ENCODE assay signal across 21 cellular contexts in the genomic region with DNA sequence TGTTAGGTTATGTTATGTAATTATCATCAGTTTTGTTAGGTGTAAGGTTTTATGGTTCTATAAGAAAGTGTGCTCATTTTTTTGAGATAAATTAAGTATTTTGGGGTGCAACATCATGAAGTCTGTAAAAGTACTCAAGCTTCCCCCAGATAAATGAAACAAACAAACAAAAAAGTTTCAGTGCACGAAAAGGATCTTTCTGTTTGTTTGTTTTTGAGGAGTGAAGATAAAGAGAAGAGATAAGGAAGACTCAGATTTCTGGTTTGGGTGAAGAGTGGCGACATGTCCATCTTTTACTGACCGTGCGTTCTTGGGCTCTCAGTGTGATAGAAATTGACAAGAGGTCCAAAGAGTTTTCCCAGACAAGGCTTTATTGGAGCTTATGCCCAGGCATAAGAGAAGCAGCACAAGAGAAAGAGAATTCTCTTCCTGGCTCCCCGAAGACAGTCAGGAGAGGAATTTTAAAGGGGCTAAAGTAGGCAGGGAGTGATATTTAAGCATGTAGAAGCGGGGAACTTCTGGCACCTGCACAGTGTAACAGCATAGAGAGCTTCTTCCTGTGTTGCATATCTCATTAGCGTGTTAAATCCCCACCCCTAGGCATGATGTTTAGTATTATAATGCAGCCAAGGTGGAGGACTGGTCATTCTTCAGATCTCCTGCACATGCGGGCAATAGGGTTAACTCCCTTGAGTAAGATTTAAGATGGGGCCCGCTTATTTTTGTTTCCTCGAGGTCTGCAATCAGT.
DNase-seq lines count a peak whose midpoint lies in the region; ATAC-seq and TF ChIP-seq lines count a peak whose summit lies in the region.
"Had no signal": no experiment of that assay in that cellular context is flagged by ENCODE, and none has a peak within 500 bp of the region (broad histone marks: within the 10 kb centered on the region; RNA-seq: fewer than 3 reads in every experiment).

No MANE protein-coding gene starts in this region.

- no peaks in the 10 kb centered on the region for H3K27me3 ChIP-seq in mesendoderm (ENCODE audit: insufficient read depth, low read length, poor library complexity)
- H3K27me3 ChIP-seq: BLaER1 had no signal

- no peaks in the 10 kb centered on the region for H3K27me3 Mint-ChIP-seq in activated B cell treated with CpG ODN at 0.5 μM for 24 hours
- no peaks in the 10 kb centered on the region for H3K27me3 Mint-ChIP-seq in natural killer cell (ENCODE audit: low read depth in 2 of 2)
- no peaks in the 10 kb centered on the region for H3K27me3 Mint-ChIP-seq in stimulated activated naive B cell treated with anti-CD40 and anti-IgM and Interleukin-4, amounts not matched to agents 10 μg/mL and 1 μg/mL and 100 μg/mL, for 72 hours

- H3K4me3 ChIP-seq in HEK293 (ENCODE audit: low read depth, low read length) (no peak overlapping the region), mesendoderm (ENCODE audit: low read length) (no peak overlapping the region)
- H3K4me3 ChIP-seq: BLaER1, K562 had no signal

- no peak overlapping the region for H3K23ac ChIP-seq in mesendoderm (ENCODE audit: low read length)

- no peak overlapping the region for H3K56ac ChIP-seq in mesendoderm (ENCODE audit: low read length)

- H2AK5ac ChIP-seq in mesendoderm (ENCODE audit: low read length), result no peak overlapping the region

- H3K36me3 ChIP-seq in HEK293 (ENCODE audit: control insufficient read depth in 2 of 2, insufficient read depth in 1 of 2, low read length in 2 of 2) (no peaks in the 10 kb centered on the region), mesendoderm (ENCODE audit: control insufficient read depth, insufficient read depth, low read length) (no peaks in the 10 kb centered on the region)

- no peak overlapping the region for H3K18ac ChIP-seq in mesendoderm (ENCODE audit: low read length)

- H3K4me1 ChIP-seq in HEK293 (ENCODE audit: control insufficient read depth, insufficient read depth, low read length) (peaks cover 12% of the 10 kb centered on the region), mesendoderm (ENCODE audit: control insufficient read depth, low read depth, low read length) (peaks cover 3% of the 10 kb centered on the region)

- peaks cover 70% of the 10 kb centered on the region for H3K36me3 Mint-ChIP-seq in activated B cell treated with CpG ODN at 0.5 μM for 24 hours (ENCODE audit: low read depth)
- peaks cover 2% of the 10 kb centered on the region for H3K36me3 Mint-ChIP-seq in natural killer cell
- H3K36me3 Mint-ChIP-seq in stimulated activated naive B cell treated with anti-CD40 and anti-IgM and Interleukin-4, amounts not matched to agents 10 μg/mL and 1 μg/mL and 100 μg/mL, for 72 hours, result peaks cover 41 to 51% of the 10 kb centered on the region in 2 donors
- H3K36me3 Mint-ChIP-seq: CD4-positive, CD25-positive, alpha-beta regulatory T cell had no signal

- no peak overlapping the region for H3K4ac ChIP-seq in mesendoderm (ENCODE audit: low read depth, low read length)

- CTCF ChIA-PET in HEK293 (lab: Yijun Ruan, JAX) (interaction anchor here (0.6 to 1.6 kb wide), 2 partner anchors 24 to 106 kb away, joined by 3 to 5 read pairs; no protein-coding TSS in a partner anchor), activated B cell treated with CpG ODN at 0.5 μM for 24 hours (lab: Charles Lee) (no interaction called here)

- H2BK15ac ChIP-seq in mesendoderm (replicated peaks; ENCODE audit: low read depth), result no peak overlapping the region

- no peak overlapping the region for H4K5ac ChIP-seq in mesendoderm (ENCODE audit: low read length)

- H3K4me1 Mint-ChIP-seq in activated B cell treated with CpG ODN at 0.5 μM for 24 hours (peaks cover 88% of the 10 kb centered on the region), natural killer cell (peaks cover 50 to 71% of the 10 kb centered on the region in 2 donors)
- peaks cover 61 to 91% of the 10 kb centered on the region in 2 donors for H3K4me1 Mint-ChIP-seq in stimulated activated naive B cell treated with anti-CD40 and anti-IgM and Interleukin-4, amounts not matched to agents 10 μg/mL and 1 μg/mL and 100 μg/mL, for 72 hours
- H3K4me1 Mint-ChIP-seq: CD4-positive, CD25-positive, alpha-beta regulatory T cell had no signal

- H3K27ac ChIP-seq in HEK293 (ENCODE audit: extremely low read depth, low read depth, low read length), result no peak overlapping the region
- no peak overlapping the region for H3K27ac ChIP-seq in mesendoderm (ENCODE audit: low read depth, low read length)
- H3K27ac ChIP-seq: BLaER1 had no signal

- H3K9me3 Mint-ChIP-seq in activated B cell treated with CpG ODN at 0.5 μM for 24 hours (no peaks in the 10 kb centered on the region), natural killer cell (no peaks in the 10 kb centered on the region)
- H3K9me3 Mint-ChIP-seq in stimulated activated naive B cell treated with anti-CD40 and anti-IgM and Interleukin-4, amounts not matched to agents 10 μg/mL and 1 μg/mL and 100 μg/mL, for 72 hours, result peaks cover 0 to 4% of the 10 kb centered on the region in 2 donors

- DNase-seq in activated B cell treated with CpG ODN at 0.5 μM for 24 hours (no peak), natural killer cell (no peak), mesendoderm (no peak), cerebellum (ENCODE audit: low spot score) (no peak)
- DNase-seq in stimulated activated naive B cell treated with anti-CD40 and anti-IgM and Interleukin-4, amounts not matched to agents 10 μg/mL and 1 μg/mL and 100 μg/mL, for 72 hours, result no peak
- DNase-seq: CD4-positive, CD25-positive, alpha-beta regulatory T cell; COR-L47; MV-4-11; NCI-H1105 treated with DMSO at 0.1 percent for 48 hours; NCI-H146; NCI-H1930; NCI-H2107; NCI-H524; NCI-H774; SHP77 treated with DMSO at 0.1 percent for 48 hours had no signal

- no peak overlapping the region for H3K9ac ChIP-seq in mesendoderm (ENCODE audit: low read length)
- H3K9ac ChIP-seq: BLaER1 had no signal

- no peaks in the 10 kb centered on the region for H3K79me1 ChIP-seq in mesendoderm (ENCODE audit: low read length)

- H3K4me3 Mint-ChIP-seq in activated B cell treated with CpG ODN at 0.5 μM for 24 hours, result peak overlapping the region; percentile 24
- H3K4me3 Mint-ChIP-seq in natural killer cell, result peak overlapping the region; percentile 78
- no peak overlapping the region for H3K4me3 Mint-ChIP-seq in stimulated activated naive B cell treated with anti-CD40 and anti-IgM and Interleukin-4, amounts not matched to agents 10 μg/mL and 1 μg/mL and 100 μg/mL, for 72 hours
- H3K4me3 Mint-ChIP-seq: CD4-positive, CD25-positive, alpha-beta regulatory T cell had no signal

- no peak overlapping the region for H2BK120ac ChIP-seq in mesendoderm (ENCODE audit: low read depth, low read length)

- H3K9me3 ChIP-seq in HEK293 (ENCODE audit: control insufficient read depth, insufficient read depth, low read depth, low read length), result no peaks in the 10 kb centered on the region

- no peak overlapping the region for H3K4me2 ChIP-seq in mesendoderm (ENCODE audit: low read length)
- H3K4me2 ChIP-seq: BLaER1 had no signal

- intact Hi-C loops in activated B cell treated with CpG ODN at 0.5 μM for 24 hours (cut with micrococcal nuclease), result loop anchor here (1.0 kb wide), 1 partner anchor 8 kb away; no protein-coding TSS in a partner anchor
- intact Hi-C loops in natural killer cell (cut with micrococcal nuclease), result loop anchor here (1.0 kb wide), 1 partner anchor 9 kb away; no protein-coding TSS in a partner anchor

- WGBS in mesendoderm (ENCODE audit: extremely low coverage, insufficient coverage, low lambda C conversion rate), result no CpG with 5 or more reads among the region's 10 CpGs

- H3K27ac Mint-ChIP-seq in activated B cell treated with CpG ODN at 0.5 μM for 24 hours (peak overlapping the region; percentile 62), natural killer cell (peak overlapping the region; percentile 84 to 94)
- H3K27ac Mint-ChIP-seq in stimulated activated naive B cell treated with anti-CD40 and anti-IgM and Interleukin-4, amounts not matched to agents 10 μg/mL and 1 μg/mL and 100 μg/mL, for 72 hours, result peak overlapping the region; percentile 76
- H3K27ac Mint-ChIP-seq: CD4-positive, CD25-positive, alpha-beta regulatory T cell had no signal

- H3K79me2 ChIP-seq in mesendoderm (ENCODE audit: control insufficient read depth, insufficient read depth, low read length), result no peaks in the 10 kb centered on the region

- TF ChIP-seq CTCF in HEK293 (tag by site-specific recombination; IDR thresholded peaks at IDR 0.05) (no peak), activated B cell treated with CpG ODN at 0.5 μM for 24 hours (IDR thresholded peaks at IDR 0.05) (no peak), natural killer cell (IDR thresholded peaks at IDR 0.05) (no peak)

- no peak overlapping the region for H2BK5ac ChIP-seq in mesendoderm (ENCODE audit: low read length)

- ATAC-seq in activated B cell treated with CpG ODN at 0.5 μM for 24 hours (ENCODE audit: low read depth) (no peak), natural killer cell (peak; percentile 76 to 85 (median 78)), GM21619 (IDR thresholded peaks at IDR 0.05; ENCODE audit: unreplicated experiment) (no peak)
- no peak for ATAC-seq in stimulated activated naive B cell treated with anti-CD40 and anti-IgM and Interleukin-4, amounts not matched to agents 10 μg/mL and 1 μg/mL and 100 μg/mL, for 72 hours (replicated peaks)
- ATAC-seq: HepG2, K562, Panc1 had no signal

- no peak overlapping the region for H4K8ac ChIP-seq in mesendoderm (ENCODE audit: low read depth, low read length)

- POLR2A ChIA-PET in HEK293 (lab: Yijun Ruan, JAX), result no interaction called here
- POLR2A ChIA-PET in activated B cell treated with CpG ODN at 0.5 μM for 24 hours (lab: Charles Lee), result interaction anchor here (1.0 kb wide), 1 partner anchor 9 kb away, joined by 3 read pairs; no protein-coding TSS in a partner anchor

TF ChIP-seq in HEK293, 187 proteins besides CTCF, POLR2A, EP300 and RAD21 (continues in another document):
- TF ChIP-seq ZNF426 (tag by site-specific recombination; IDR thresholded peaks at IDR 0.05), result no peak
- no peak for TF ChIP-seq ZNF558 (tag by site-specific recombination; IDR thresholded peaks at IDR 0.05)
- TF ChIP-seq ZNF843 (tag by site-specific recombination; IDR thresholded peaks at IDR 0.05), result peak; percentile 66
- peak; percentile 60 for TF ChIP-seq FEZF1 (tag by site-specific recombination; IDR thresholded peaks at IDR 0.05)
- TF ChIP-seq ZXDB (tag by site-specific recombination; IDR thresholded peaks at IDR 0.05), result no peak
- TF ChIP-seq ZNF184 (tag by site-specific recombination; IDR thresholded peaks at IDR 0.05), result no peak
- peak; percentile 42; the same call in 1 of the 2 replicates for TF ChIP-seq ZNF133 (tag by site-specific recombination; IDR thresholded peaks at IDR 0.05)

Comparison
In these comparisons a context has a peak if more than half of its experiments do, and no peak if none do; other contexts are left out.
1. ATAC-seq: peak in natural killer cell (3 of 3); none in activated B cell treated with CpG ODN at 0.5 μM for 24 hours (single experiment), stimulated activated naive B cell treated with anti-CD40 and anti-IgM and Interleukin-4, amounts not matched to agents 10 μg/mL and 1 μg/mL and 100 μg/mL, for 72 hours (0 of 2) and GM21619 (single experiment).
2. H3K4me3 Mint-ChIP-seq: peak in activated B cell treated with CpG ODN at 0.5 μM for 24 hours (single experiment) and natural killer cell (single experiment); none in stimulated activated naive B cell treated with anti-CD40 and anti-IgM and Interleukin-4, amounts not matched to agents 10 μg/mL and 1 μg/mL and 100 μg/mL, for 72 hours (0 of 2).
3. Peak in every context shown above with its lines, with median percentiles within 50 percentile points of each other: H3K27ac Mint-ChIP-seq.